In genomic region chr11:96215094-96215782, GRCh38 we compare ENCODE assay signal across 9 cellular contexts.
DNase-seq lines count a peak whose midpoint lies in the region; ATAC-seq, FAIRE-seq and TF ChIP-seq lines count a peak whose summit lies in the region.
"Had no signal": no experiment of that assay in that cellular context is flagged by ENCODE, and none has a peak within 500 bp of the region (broad histone marks: within the 10 kb centered on the region; RNA-seq: fewer than 3 reads in every experiment).

No MANE protein-coding gene starts in this region.

- no peaks in the 10 kb centered on the region for H4K20me1 ChIP-seq in H1 (replicated peaks in 1 of 2; ENCODE audit: control insufficient read depth in 1 of 2, insufficient read depth in 2 of 2, low read length in 2 of 2)

- H3K23ac ChIP-seq in H1 (ENCODE audit: insufficient read length), result no peak overlapping the region

- no peak for TF ChIP-seq POLR2A in H1 (IDR thresholded peaks at IDR 0.05; ENCODE audit: control extremely low read depth in 1 of 2, low read depth in 2 of 2, low read length in 2 of 2)

- no peak overlapping the region for H2BK120ac ChIP-seq in H1 (replicated peaks; ENCODE audit: low read depth, low read length)

- peak overlapping the region; percentile 36 for H3K4me3 Mint-ChIP-seq in activated CD4-positive, alpha-beta T cell treated with anti-CD3 and anti-CD28 coated beads, Interleukin-2, amount 10 ng/mL, durations not matched to agents 7 days and 5 days

- H3K4me2 ChIP-seq in H1 (ENCODE audit: insufficient read depth in 1 of 2, low read depth in 2 of 2, low read length in 2 of 2), result no peak overlapping the region

- H3K4ac ChIP-seq in H1 (replicated peaks; ENCODE audit: insufficient read length, low read depth, low read length), result no peak overlapping the region

- H4K8ac ChIP-seq in H1 (ENCODE audit: extremely low read depth, insufficient read depth, low read length), result no peak overlapping the region

- H3K27me3 ChIP-seq in H1 (replicated peaks in 1 of 4; ENCODE audit: control insufficient read depth in 3 of 4, extremely low read depth in 1 of 4, insufficient read depth in 3 of 4, low read length in 3 of 4), result no peaks in the 10 kb centered on the region
- no peaks in the 10 kb centered on the region for H3K27me3 ChIP-seq in pancreas

- peaks cover 79% of the 10 kb centered on the region for H3K4me1 Mint-ChIP-seq in activated CD4-positive, alpha-beta T cell treated with anti-CD3 and anti-CD28 coated beads, Interleukin-2, amount 10 ng/mL, durations not matched to agents 7 days and 5 days

- H3K9me3 Mint-ChIP-seq in activated CD4-positive, alpha-beta T cell treated with anti-CD3 and anti-CD28 coated beads, Interleukin-2, amount 10 ng/mL, durations not matched to agents 7 days and 5 days, result no peaks in the 10 kb centered on the region

- DNase-seq in activated CD4-positive, alpha-beta T cell treated with anti-CD3 and anti-CD28 coated beads, Interleukin-2, amount 10 ng/mL, durations not matched to agents 7 days and 5 days, result peak; percentile 37
- no peak for DNase-seq in activated CD4-positive, alpha-beta T cell treated with anti-CD3 and anti-CD28 coated beads, Interleukin-2, amount 50 U/mL, for 4 hours
- DNase-seq in RPMI8226, result peak; percentile 89
- DNase-seq in H1 (ENCODE audit: low read depth in 1 of 2, low spot score in 2 of 2), result no peak
- DNase-seq in pancreas, result no peak
- DNase-seq in SHP77 (lab: John Stamatoyannopoulos, UW), result no peak
- no peak for DNase-seq in DMS79 (lab: John Stamatoyannopoulos, UW)

- WGBS in H1 (ENCODE audit: extremely low coverage in 1 of 2, insufficient coverage in 1 of 2, insufficient read length in 1 of 2, insufficient replicate concordance in 2 of 2, low coverage in 1 of 2, low lambda C conversion rate in 2 of 2, missing lambda C conversion rate in 1 of 2), 2 experiments, result 77% methylated on average over 7 of the region's 7 CpGs; no CpG with 5 or more reads in 1 of the 2 experiments
- 27 to 29% methylated on average over 7 of the region's 7 CpGs for WGBS in pancreas, 2 donors

- intact Hi-C loops in pancreas (cut with DNase I), result no loop called here

- H3K4me1 ChIP-seq in H1 (replicated peaks in 1 of 4; ENCODE audit: control insufficient read depth in 3 of 4, insufficient read depth in 4 of 4, low read length in 3 of 4), result peaks cover 0 to 3% (median 1%) of the 10 kb centered on the region in 4 experiments; a peak in 2 of 7 replicates
- no peaks in the 10 kb centered on the region for H3K4me1 ChIP-seq in pancreas

- H3K56ac ChIP-seq in H1 (replicated peaks; ENCODE audit: insufficient read length, low read depth, low read length), result no peak overlapping the region

- H2BK5ac ChIP-seq in H1 (ENCODE audit: low read depth, low read length), result no peak overlapping the region

- H3K79me1 ChIP-seq in H1 (ENCODE audit: low read depth, low read length), result no peaks in the 10 kb centered on the region

- H2AK5ac ChIP-seq in H1 (ENCODE audit: low read depth, low read length), result no peak overlapping the region

- TF ChIP-seq EP300 in H1 (IDR thresholded peaks at IDR 0.05; ENCODE audit: borderline replicate concordance in 1 of 2, low read depth in 2 of 2, low read length in 2 of 2), result no peak

- H3K14ac ChIP-seq in H1 (ENCODE audit: insufficient read length), result no peak overlapping the region

- H3K79me2 ChIP-seq in H1 (ENCODE audit: control insufficient read depth in 1 of 2, insufficient read depth in 2 of 2, low read length in 2 of 2), result no peaks in the 10 kb centered on the region

- H2BK12ac ChIP-seq in H1 (ENCODE audit: low read depth, low read length), result no peak overlapping the region

- no peaks in the 10 kb centered on the region for H3K9me3 ChIP-seq in H1 (ENCODE audit: insufficient read depth in 2 of 2, low read depth in 1 of 2, low read length in 1 of 2)
- no peaks in the 10 kb centered on the region for H3K9me3 ChIP-seq in pancreas

- H2BK20ac ChIP-seq in H1 (ENCODE audit: low read length), result no peak overlapping the region

- FAIRE-seq in H1 (lab: Jason Lieb, UNC), result no peak
- no peak for FAIRE-seq in pancreas (lab: Jason Lieb, UNC)
- FAIRE-seq: G401.6 had no signal

- no peak overlapping the region for H2BK15ac ChIP-seq in H1 (ENCODE audit: low read length)

- no peak overlapping the region for H3K27ac ChIP-seq in H1 (ENCODE audit: low read depth, low read length)
- H3K27ac ChIP-seq in pancreas, result peak overlapping the region in 2 of 4 donors; percentile 50 to 54

- CTCF ChIA-PET in activated CD4-positive, alpha-beta T cell treated with anti-CD3 and anti-CD28 coated beads, Interleukin-2, amount 10 ng/mL, durations not matched to agents 7 days and 5 days (lab: Charles Lee), result interaction anchor here (0.6 to 1.7 kb wide), 4 partner anchors 10 to 71 kb away, joined by 3 to 5 read pairs (median 4); no protein-coding TSS in a partner anchor
- CTCF ChIA-PET in H1 (lab: Charles Lee; ENCODE audit: partially characterized antibody), result interaction anchor here (0.9 to 1.0 kb wide), 2 partner anchors 123 to 179 kb away, joined by 3 to 4 read pairs; no protein-coding TSS in a partner anchor

- H4K5ac ChIP-seq in H1 (ENCODE audit: insufficient read length, low read depth, low read length), result no peak overlapping the region

- H3K36me3 ChIP-seq in H1 (ENCODE audit: control insufficient read depth in 2 of 4, insufficient read depth in 4 of 4, low read length in 3 of 4), result no peaks in the 10 kb centered on the region
- H3K36me3 ChIP-seq in pancreas, result no peaks in the 10 kb centered on the region

- H3K23me2 ChIP-seq in H1 (ENCODE audit: low read depth, low read length), result no peaks in the 10 kb centered on the region; the same call in 1 of the 2 replicates

- H4K91ac ChIP-seq in H1 (replicated peaks; ENCODE audit: insufficient read length, low read length), result no peak overlapping the region

- TF ChIP-seq RAD21 in H1 (IDR thresholded peaks at IDR 0.05 in 1 of 2, conservative IDR thresholded peaks at IDR 0.05 in 1 of 2; ENCODE audit: low read depth in 2 of 2, low read length in 2 of 2), result no peak

- ATAC-seq in HG02884 (IDR thresholded peaks at IDR 0.05; ENCODE audit: unreplicated experiment) (peak; percentile 59), pancreas (peak in 3 of 4 donors; percentile 38 to 39 (median 39))

- TF ChIP-seq CTCF in H1 (IDR thresholded peaks at IDR 0.05; ENCODE audit: control extremely low read depth in 1 of 3, insufficient read depth in 1 of 3, low read depth in 1 of 3, low read length in 3 of 3) (no peak), pancreas (IDR thresholded peaks at IDR 0.05) (no peak)

- peak overlapping the region; percentile 16; the same call in 1 of the 2 replicates for H3K18ac ChIP-seq in H1 (ENCODE audit: extremely low read depth, low read length)

- H2AFZ ChIP-seq in H1 (ENCODE audit: low read length), result no peak overlapping the region

- no peak overlapping the region for H3K4me3 ChIP-seq in H1 (ENCODE audit: extremely low read depth in 1 of 4, insufficient read depth in 2 of 4, low read depth in 3 of 4, low read length in 4 of 4)
- H3K4me3 ChIP-seq in pancreas, result no peak overlapping the region

- no peaks in the 10 kb centered on the region for H3K27me3 Mint-ChIP-seq in activated CD4-positive, alpha-beta T cell treated with anti-CD3 and anti-CD28 coated beads, Interleukin-2, amount 10 ng/mL, durations not matched to agents 7 days and 5 days

- H3K27ac Mint-ChIP-seq in activated CD4-positive, alpha-beta T cell treated with anti-CD3 and anti-CD28 coated beads, Interleukin-2, amount 10 ng/mL, durations not matched to agents 7 days and 5 days, result peak overlapping the region; percentile 95

- POLR2A ChIA-PET in activated CD4-positive, alpha-beta T cell treated with anti-CD3 and anti-CD28 coated beads, Interleukin-2, amount 10 ng/mL, durations not matched to agents 7 days and 5 days (lab: Charles Lee), result no interaction called here
- POLR2A ChIA-PET in H1 (lab: Charles Lee; ENCODE audit: partially characterized antibody), result no interaction called here

- peaks cover 25% of the 10 kb centered on the region for H3K36me3 Mint-ChIP-seq in activated CD4-positive, alpha-beta T cell treated with anti-CD3 and anti-CD28 coated beads, Interleukin-2, amount 10 ng/mL, durations not matched to agents 7 days and 5 days (ENCODE audit: low read depth)

- no peak overlapping the region for H3K9ac ChIP-seq in H1 (replicated peaks in 1 of 4; ENCODE audit: extremely low read depth in 1 of 4, low read depth in 3 of 4, low read length in 3 of 4)

TF ChIP-seq in H1, 55 proteins besides CTCF, POLR2A, EP300 and RAD21:
- TF ChIP-seq CTBP2 (IDR thresholded peaks at IDR 0.05; ENCODE audit: borderline replicate concordance, insufficient read depth, insufficient read length, low read length) (no peak), CEBPB (IDR thresholded peaks at IDR 0.05; ENCODE audit: low read depth, low read length) (no peak), TAF7 (optimal IDR thresholded peaks at IDR 0.05; ENCODE audit: borderline replicate concordance, low read depth, low read length) (no peak), SRF (IDR thresholded peaks at IDR 0.05; ENCODE audit: low read depth, low read length) (no peak), SP2 (IDR thresholded peaks at IDR 0.05; ENCODE audit: low read length) (no peak), KDM4A (IDR thresholded peaks at IDR 0.05; ENCODE audit: low read depth, low read length, severe bottlenecking) (no peak), TEAD4 (IDR thresholded peaks at IDR 0.05; ENCODE audit: low read depth, low read length) (no peak), ATF2 (IDR thresholded peaks at IDR 0.05; ENCODE audit: low read length) (no peak), CHD2 (IDR thresholded peaks at IDR 0.05; ENCODE audit: low read length) (no peak), POLR2AphosphoS5 (IDR thresholded peaks at IDR 0.05; ENCODE audit: low read depth, low read length) (no peak), SUZ12 (IDR thresholded peaks at IDR 0.05; ENCODE audit: low read length) (no peak), HDAC2 (IDR thresholded peaks at IDR 0.05; ENCODE audit: borderline replicate concordance in 1 of 2, low read depth in 2 of 2, low read length in 2 of 2) (no peak), BRCA1 (IDR thresholded peaks at IDR 0.05; ENCODE audit: low read depth, low read length) (no peak)

Comparison
In these comparisons a context has a peak if more than half of its experiments do, and no peak if none do; other contexts are left out.
1. DNase-seq: peak in activated CD4-positive, alpha-beta T cell treated with anti-CD3 and anti-CD28 coated beads, Interleukin-2, amount 10 ng/mL, durations not matched to agents 7 days and 5 days (single experiment) and RPMI8226 (single experiment); none in activated CD4-positive, alpha-beta T cell treated with anti-CD3 and anti-CD28 coated beads, Interleukin-2, amount 50 U/mL, for 4 hours (0 of 2), H1 (0 of 2), pancreas (0 of 6), SHP77 (0 of 2) and DMS79 (single experiment).